ENCODE assay signal across 12 cellular contexts in genomic region chr9:33472171-33472920, GRCh38. TPM values are rescaled to one million over a fixed set of nuclear protein-coding genes. Genes with fewer than 3 reads are reported as not detected.
A peak's percentile ranks its signal among the peaks of the same experiment; 100 is the strongest.
DNase-seq lines count a peak whose midpoint lies in the region; ATAC-seq, FAIRE-seq and TF ChIP-seq lines count a peak whose summit lies in the region.
"Had no signal": no experiment of that assay in that cellular context is flagged by ENCODE, and none has a peak within 500 bp of the region (broad histone marks: within the 10 kb centered on the region; RNA-seq: fewer than 3 reads in every experiment).

No MANE protein-coding gene starts in this region.

- peak overlapping the region; percentile 92 for H3K4me2 ChIP-seq in HepG2 (ENCODE audit: low read depth, low read length)

- POLR2A ChIA-PET in HepG2 (lab: Yijun Ruan, JAX) = interaction anchor here (1.1 to 2.9 kb wide), 3 partner anchors 19 to 81 kb away, joined by 3 to 16 read pairs (median 10); no protein-coding TSS in a partner anchor

- no peak for ATAC-seq in heart left ventricle
- no peak for ATAC-seq in Right ventricle myocardium inferior
- ATAC-seq in activated naive CD8-positive, alpha-beta T cell treated with anti-CD3 and anti-CD28 coated beads, Interleukin-2, amount 50 U/mL, for 24 hours = no peak
- no peak for ATAC-seq in HepG2

- H3K4me1 ChIP-seq in heart left ventricle = peaks cover 0 to 24% (median 18%) of the 10 kb centered on the region in 12 donors
- H3K4me1 ChIP-seq in HepG2 (ENCODE audit: insufficient read depth, low read length) = peaks cover 17% of the 10 kb centered on the region
- peaks cover 22% of the 10 kb centered on the region for H3K4me1 ChIP-seq in vagina

- TF ChIP-seq POLR2A in heart left ventricle (IDR thresholded peaks at IDR 0.05) = no peak
- TF ChIP-seq POLR2A in HepG2 (IDR thresholded peaks at IDR 0.05; ENCODE audit: insufficient read depth in 1 of 2, low read depth in 2 of 2, low read length in 2 of 2) = no peak
- no peak for TF ChIP-seq POLR2A in vagina (IDR thresholded peaks at IDR 0.05)

- TF ChIP-seq EP300 in HepG2 (IDR thresholded peaks at IDR 0.05; ENCODE audit: low read depth in 2 of 2, low read length in 2 of 2) (no peak), HepG2 (CRISPR knock-in tag; IDR thresholded peaks at IDR 0.05; ENCODE audit: borderline replicate concordance) (no peak)

- peaks cover 18% of the 10 kb centered on the region for H3K79me2 ChIP-seq in HepG2 (ENCODE audit: insufficient read depth, low read length)

- H3K9me3 Mint-ChIP-seq in activated naive CD8-positive, alpha-beta T cell treated with anti-CD3 and anti-CD28 coated beads, Interleukin-2, amount 50 U/mL, for 24 hours = no peaks in the 10 kb centered on the region

- no peak for DNase-seq in heart left ventricle
- DNase-seq in Right ventricle myocardium inferior (ENCODE audit: missing footprints) = no peak
- DNase-seq in activated naive CD8-positive, alpha-beta T cell treated with anti-CD3 and anti-CD28 coated beads, Interleukin-2, amount 50 U/mL, for 24 hours = no peak
- no peak for DNase-seq in HepG2 (ENCODE audit: low spot score)
- DNase-seq in vagina (ENCODE audit: extremely low spot score in 2 of 2) = peak; percentile 12 to 67
- DNase-seq in DMS153 (lab: John Stamatoyannopoulos, UW) = no peak
- no peak for DNase-seq in NCI-H1930 (lab: John Stamatoyannopoulos, UW)
- no peak for DNase-seq in foreskin melanocyte
- DNase-seq: activated gamma-delta T cell treated with Interleukin-2 at 50 U/mL for 16 hours, EL, midbrain, NCI-H69 had no signal

- CTCF ChIA-PET in HepG2 (lab: Yijun Ruan, JAX; ENCODE audit: low intra/inter-chr PET ratio, low total read pairs) = no interaction called here

- H3K27ac ChIP-seq in heart left ventricle (no peak overlapping the region), HepG2 (ENCODE audit: extremely low read length, insufficient read depth, low read length) (no peak overlapping the region), vagina (no peak overlapping the region)

- H3K27me3 ChIP-seq in heart left ventricle (no peaks in the 10 kb centered on the region), HepG2 (ENCODE audit: control insufficient read depth in 1 of 2, insufficient read depth in 2 of 2, low read length in 2 of 2) (no peaks in the 10 kb centered on the region; a peak in 1 of 5 replicates), vagina (no peaks in the 10 kb centered on the region)

- no peak for TF ChIP-seq RAD21 in HepG2 (CRISPR knock-in tag; IDR thresholded peaks at IDR 0.05)

- in situ Hi-C loops in HepG2 (cut with HindIII; ENCODE audit: extremely low pct_ligation_motif_present, low pct_unique_long_range_greater_than_20kb) = no loop called here

- H3K36me3 ChIP-seq in heart left ventricle (peaks cover 6 to 50% (median 49%) of the 10 kb centered on the region in 9 donors), HepG2 (replicated peaks in 1 of 2; ENCODE audit: control insufficient read depth in 1 of 2, insufficient read depth in 2 of 2, low read length in 2 of 2) (peaks cover 26 to 40% of the 10 kb centered on the region in 2 experiments), vagina (peaks cover 0 to 40% of the 10 kb centered on the region in 2 donors)

- peak overlapping the region; percentile 79; the same call in 1 of the 2 replicates for H3K9ac ChIP-seq in HepG2 (ENCODE audit: insufficient read depth, low read depth, low read length)

- H3K4me3 ChIP-seq in heart left ventricle (peak overlapping the region in 10 of 12 donors; percentile 59 to 97 (median 80)), HepG2 (replicated peaks in 1 of 3; ENCODE audit: insufficient read depth in 1 of 3, low read depth in 2 of 3, low read length in 3 of 3) (peak overlapping the region; percentile 69 to 93 (median 86); a peak in 5 of 6 replicates), vagina (peak overlapping the region; percentile 67)

- no peak for FAIRE-seq in HepG2 (lab: Jason Lieb, UNC)

- TF ChIP-seq CTCF in heart left ventricle (IDR thresholded peaks at IDR 0.05) (no peak), HepG2 (CRISPR knock-in tag; IDR thresholded peaks at IDR 0.05) (no peak), vagina (IDR thresholded peaks at IDR 0.05) (no peak)

- peaks cover 38% of the 10 kb centered on the region for H3K36me3 Mint-ChIP-seq in activated naive CD8-positive, alpha-beta T cell treated with anti-CD3 and anti-CD28 coated beads, Interleukin-2, amount 50 U/mL, for 24 hours (ENCODE audit: low read depth)

- no peak overlapping the region for H2AFZ ChIP-seq in HepG2 (ENCODE audit: low read length)

- peaks cover 33% of the 10 kb centered on the region for H3K4me1 Mint-ChIP-seq in activated naive CD8-positive, alpha-beta T cell treated with anti-CD3 and anti-CD28 coated beads, Interleukin-2, amount 50 U/mL, for 24 hours

- peak overlapping the region; percentile 60 for H3K27ac Mint-ChIP-seq in activated naive CD8-positive, alpha-beta T cell treated with anti-CD3 and anti-CD28 coated beads, Interleukin-2, amount 50 U/mL, for 24 hours

- WGBS in heart left ventricle, 4 donors = 91 to 94% (median 93%) methylated on average over 16 of the region's 16 CpGs
- 89% methylated on average over 16 of the region's 16 CpGs for WGBS in HepG2 (ENCODE audit: low lambda C conversion rate)

- no peaks in the 10 kb centered on the region for H4K20me1 ChIP-seq in HepG2 (ENCODE audit: insufficient read depth, low read length)

- H3K9me3 ChIP-seq in heart left ventricle (no peaks in the 10 kb centered on the region), HepG2 (ENCODE audit: low read length) (no peaks in the 10 kb centered on the region), vagina (no peaks in the 10 kb centered on the region)

- intact Hi-C loops in heart left ventricle (cut with DNase I) (no loop called here), Right ventricle myocardium inferior (cut with DNase I) (loop anchor here (5.0 kb wide), 2 partner anchors 180 to 920 kb away; partner anchors contain the start of genes NFX1, SMIM27 and TOPORS), HepG2 (cut with micrococcal nuclease; ENCODE audit: unreplicated experiment) (loop anchor here (2.0 kb wide), 1 partner anchor 182 kb away; the partner anchor contains the start of gene NFX1), vagina (cut with DNase I) (no loop called here)

- H3K4me3 Mint-ChIP-seq in activated naive CD8-positive, alpha-beta T cell treated with anti-CD3 and anti-CD28 coated beads, Interleukin-2, amount 50 U/mL, for 24 hours = peak overlapping the region; percentile 94

- BruUV-seq in HepG2 (replicated peaks; lab: Mats Ljungman, UMichigan) = no TSS peak

- no peaks in the 10 kb centered on the region for H3K27me3 Mint-ChIP-seq in activated naive CD8-positive, alpha-beta T cell treated with anti-CD3 and anti-CD28 coated beads, Interleukin-2, amount 50 U/mL, for 24 hours

RNA-seq across cellular contexts. Expression of gene NOL6, which starts 1.4 kb away (rescaled TPM):
- 10 to 100 TPM; 11.2 to 22.1 (median 14.9) TPM for total RNA-seq in heart left ventricle
- 10 to 100 TPM; 13.6 to 28.2 TPM for polyA plus RNA-seq in heart left ventricle
- 13.0 TPM for total RNA-seq in Right ventricle myocardium inferior
- total RNA-seq in HepG2 (2016; rRNA removed; fragmentation: Illumina TruSeq; extraction: Trizol) = 28.6 and 30.2 TPM in 2 replicates
- total RNA-seq in HepG2 (2016; cell fraction: cytosol; rRNA removed; fragmentation: Illumina TruSeq; extraction: Trizol; ENCODE audit: low read depth) = 2.8 and 3.9 TPM in 2 replicates
- 22.1 and 31.4 TPM in 2 replicates for total RNA-seq in HepG2 (2016; cell fraction: insoluble cytoplasmic fraction; rRNA removed; fragmentation: Illumina TruSeq; extraction: Trizol)
- 9.8 and 10.2 TPM in 2 replicates for total RNA-seq in HepG2 (2016; cell fraction: membrane; rRNA removed; fragmentation: Illumina TruSeq; extraction: Trizol)
- 23.4 and 29.5 TPM in 2 replicates for total RNA-seq in HepG2 (2016; cell fraction: nucleus; rRNA removed; fragmentation: Illumina TruSeq; extraction: Trizol)
- 17.0 and 23.0 TPM in 2 replicates for polyA plus RNA-seq in HepG2 (2011; rRNA removed)
- 9.7 and 9.8 TPM in 2 replicates for polyA plus RNA-seq in HepG2 (2011; cell fraction: cytosol; rRNA removed)
- 48.7 and 50.3 TPM in 2 replicates for polyA plus RNA-seq in HepG2 (2011; cell fraction: nucleus; rRNA removed)
- 14.2 and 17.1 TPM in 2 replicates for polyA plus RNA-seq in HepG2 (2012)
- 2.5 and 2.9 TPM in 2 replicates for polyA plus RNA-seq in HepG2 (2016; cell fraction: cytosol; fragmentation: Illumina TruSeq; extraction: Trizol; ENCODE audit: low read depth)
- 22.0 and 27.2 TPM in 2 replicates for polyA plus RNA-seq in HepG2 (2016; cell fraction: insoluble cytoplasmic fraction; fragmentation: Illumina TruSeq; extraction: Trizol; ENCODE audit: low read depth)
- polyA plus RNA-seq in HepG2 (2016; cell fraction: membrane; fragmentation: Illumina TruSeq; extraction: Trizol; ENCODE audit: low read depth) = 5.3 and 7.6 TPM in 2 replicates
- polyA plus RNA-seq in HepG2 (2016; cell fraction: nucleus; fragmentation: Illumina TruSeq; extraction: Trizol; ENCODE audit: insufficient read depth, low read depth) = 49.3 and 51.6 TPM in 2 replicates
- 38.5 and 95.8 TPM in 2 replicates for polyA minus RNA-seq in HepG2 (2011; rRNA and poly(A)+ RNA removed; ENCODE audit: low replicate concordance)
- 10.8 and 11.3 TPM in 2 replicates for polyA minus RNA-seq in HepG2 (2011; cell fraction: cytosol; rRNA and poly(A)+ RNA removed)
- polyA minus RNA-seq in HepG2 (2011; cell fraction: nucleus; rRNA and poly(A)+ RNA removed) = 26.0 and 29.8 TPM in 2 replicates
- 25.3 TPM for total RNA-seq in vagina

RNA-seq across cellular contexts. Expression of gene AQP3, which starts 25.0 kb away (rescaled TPM):
- 100 to 1,000 TPM in 1 of 9 donors, 10 to 100 TPM in 6, 1 to 10 TPM in 2; 6.0 to 116 (median 13.3) TPM for total RNA-seq in heart left ventricle
- polyA plus RNA-seq in heart left ventricle = 10 to 100 TPM in 1 of 2 donors, 1 to 10 TPM in 1; 7.5 to 27.1 TPM
- 16.3 TPM for total RNA-seq in Right ventricle myocardium inferior
- 0.87 and 1.4 TPM in 2 replicates for total RNA-seq in HepG2 (2016; rRNA removed; fragmentation: Illumina TruSeq; extraction: Trizol)
- total RNA-seq in HepG2 (2016; cell fraction: cytosol; rRNA removed; fragmentation: Illumina TruSeq; extraction: Trizol; ENCODE audit: low read depth) = 0.30 and 0.62 TPM in 2 replicates
- total RNA-seq in HepG2 (2016; cell fraction: insoluble cytoplasmic fraction; rRNA removed; fragmentation: Illumina TruSeq; extraction: Trizol) = 0.73 and 1.5 TPM in 2 replicates
- 0.65 and 0.99 TPM in 2 replicates for total RNA-seq in HepG2 (2016; cell fraction: membrane; rRNA removed; fragmentation: Illumina TruSeq; extraction: Trizol)
- total RNA-seq in HepG2 (2016; cell fraction: nucleus; rRNA removed; fragmentation: Illumina TruSeq; extraction: Trizol) = 1.2 and 1.3 TPM in 2 replicates
- 5.5 and 12.2 TPM in 2 replicates for polyA plus RNA-seq in HepG2 (2011; rRNA removed)
- 7.3 and 9.8 TPM in 2 replicates for polyA plus RNA-seq in HepG2 (2011; cell fraction: cytosol; rRNA removed)
- 8.4 and 11.9 TPM in 2 replicates for polyA plus RNA-seq in HepG2 (2011; cell fraction: nucleus; rRNA removed)
- 14.8 and 18.2 TPM in 2 replicates for polyA plus RNA-seq in HepG2 (2012)
- polyA plus RNA-seq in HepG2 (2016; cell fraction: cytosol; fragmentation: Illumina TruSeq; extraction: Trizol; ENCODE audit: low read depth) = 0.33 and 0.46 TPM in 2 replicates
- 0.59 and 0.63 TPM in 2 replicates for polyA plus RNA-seq in HepG2 (2016; cell fraction: insoluble cytoplasmic fraction; fragmentation: Illumina TruSeq; extraction: Trizol; ENCODE audit: low read depth)
- polyA plus RNA-seq in HepG2 (2016; cell fraction: membrane; fragmentation: Illumina TruSeq; extraction: Trizol; ENCODE audit: low read depth) = 0.94 and 1.2 TPM in 2 replicates
- polyA plus RNA-seq in HepG2 (2016; cell fraction: nucleus; fragmentation: Illumina TruSeq; extraction: Trizol; ENCODE audit: insufficient read depth, low read depth) = 1.4 and 2.5 TPM in 2 replicates
- 6.2 and 648 TPM in 2 replicates for polyA minus RNA-seq in HepG2 (2011; rRNA and poly(A)+ RNA removed; ENCODE audit: low replicate concordance)
- polyA minus RNA-seq in HepG2 (2011; cell fraction: cytosol; rRNA and poly(A)+ RNA removed) = 4.7 and 6.3 TPM in 2 replicates
- polyA minus RNA-seq in HepG2 (2011; cell fraction: nucleus; rRNA and poly(A)+ RNA removed) = 2.0 and 2.7 TPM in 2 replicates
- total RNA-seq in vagina = 868 TPM

RNA-seq across cellular contexts. Expression of gene ANKRD18B, which starts 51.7 kb away (rescaled TPM):
- total RNA-seq in heart left ventricle (1 to 10 TPM in 1 of 9 donors, under 1 TPM in 4, not detected in 4; 0.25 to 1.3 (median 0.40) TPM), Right ventricle myocardium inferior (not detected), HepG2 (2016; rRNA removed; fragmentation: Illumina TruSeq; extraction: Trizol) (1.2 and 1.4 TPM in 2 replicates), vagina (5.9 TPM)
- polyA plus RNA-seq in heart left ventricle (under 1 TPM; 0.14 to 0.91 TPM), HepG2 (2011; rRNA removed) (0.57 and 0.65 TPM in 2 replicates)
- total RNA-seq in HepG2 (2016; cell fraction: cytosol; rRNA removed; fragmentation: Illumina TruSeq; extraction: Trizol; ENCODE audit: low read depth) = not detected in 2 replicates
- 0.36 and 0.61 TPM in 2 replicates for total RNA-seq in HepG2 (2016; cell fraction: insoluble cytoplasmic fraction; rRNA removed; fragmentation: Illumina TruSeq; extraction: Trizol)
- 0.34 TPM in 1 of 2 replicates, not detected in the other for total RNA-seq in HepG2 (2016; cell fraction: membrane; rRNA removed; fragmentation: Illumina TruSeq; extraction: Trizol)
- total RNA-seq in HepG2 (2016; cell fraction: nucleus; rRNA removed; fragmentation: Illumina TruSeq; extraction: Trizol) = 1.5 and 1.6 TPM in 2 replicates
- 0.30 TPM in 1 of 2 replicates, not detected in the other for polyA plus RNA-seq in HepG2 (2011; cell fraction: cytosol; rRNA removed)
- polyA plus RNA-seq in HepG2 (2011; cell fraction: nucleus; rRNA removed) = 1.0 and 1.3 TPM in 2 replicates
- 0.57 TPM in 1 of 2 replicates, not detected in the other for polyA plus RNA-seq in HepG2 (2012)
- polyA plus RNA-seq in HepG2 (2016; cell fraction: cytosol; fragmentation: Illumina TruSeq; extraction: Trizol; ENCODE audit: low read depth) = not detected in 2 replicates
- polyA plus RNA-seq in HepG2 (2016; cell fraction: insoluble cytoplasmic fraction; fragmentation: Illumina TruSeq; extraction: Trizol; ENCODE audit: low read depth) = 0.45 and 0.58 TPM in 2 replicates
- polyA plus RNA-seq in HepG2 (2016; cell fraction: membrane; fragmentation: Illumina TruSeq; extraction: Trizol; ENCODE audit: low read depth) = not detected in 2 replicates
- 0.96 and 1.1 TPM in 2 replicates for polyA plus RNA-seq in HepG2 (2016; cell fraction: nucleus; fragmentation: Illumina TruSeq; extraction: Trizol; ENCODE audit: insufficient read depth, low read depth)
- 13.4 TPM in 1 of 2 replicates, not detected in the other for polyA minus RNA-seq in HepG2 (2011; rRNA and poly(A)+ RNA removed; ENCODE audit: low replicate concordance)
- polyA minus RNA-seq in HepG2 (2011; cell fraction: cytosol; rRNA and poly(A)+ RNA removed) = not detected in 2 replicates
- polyA minus RNA-seq in HepG2 (2011; cell fraction: nucleus; rRNA and poly(A)+ RNA removed) = 2.6 and 5.5 TPM in 2 replicates

Comparison
In these comparisons a context has a peak if more than half of its experiments do, and no peak if none do; other contexts are left out.
1. intact Hi-C loops: an anchor here in Right ventricle myocardium inferior (5.0 kb wide) and HepG2 (2.0 kb wide); none called in heart left ventricle and vagina.
2. DNase-seq: peak in vagina (2 of 2); none in heart left ventricle (0 of 5), Right ventricle myocardium inferior (single experiment), activated naive CD8-positive, alpha-beta T cell treated with anti-CD3 and anti-CD28 coated beads, Interleukin-2, amount 50 U/mL, for 24 hours (single experiment), HepG2 (single experiment), DMS153 (single experiment), NCI-H1930 (0 of 2) and foreskin melanocyte (single experiment).
3. Peak in every context shown above with its lines, with median percentiles within 50 percentile points of each other: H3K4me3 ChIP-seq.